8 cellular contexts compared by ENCODE assay signal in genomic region chr22:25403752-25404471, GRCh38.
DNase-seq lines count a peak whose midpoint lies in the region; TF ChIP-seq lines count a peak whose summit lies in the region.

No MANE protein-coding gene starts in this region.

- H3K27ac Mint-ChIP-seq in T-helper 2 cell treated with Interferon-gamma antibody and Interleukin-4, amounts not matched to agents 5 μg/mL and 100 μg/mL, for 36 hours: peak overlapping the region; percentile 79
- H3K27ac Mint-ChIP-seq in MCF 10A (ENCODE audit: low read depth, unreplicated experiment): peak overlapping the region; percentile 88

- TF ChIP-seq CTCF in MCF 10A (IDR thresholded peaks at IDR 0.05; ENCODE audit: unreplicated experiment) (no peak), testis (IDR thresholded peaks at IDR 0.05) (no peak)

- H3K4me1 ChIP-seq in testis: peaks cover 31% of the 10 kb centered on the region

- H3K36me3 Mint-ChIP-seq in T-helper 2 cell treated with Interferon-gamma antibody and Interleukin-4, amounts not matched to agents 5 μg/mL and 100 μg/mL, for 36 hours (ENCODE audit: low read depth): no peaks in the 10 kb centered on the region
- H3K36me3 Mint-ChIP-seq in MCF 10A (ENCODE audit: insufficient read depth, unreplicated experiment): no peaks in the 10 kb centered on the region

- H3K4me3 Mint-ChIP-seq in T-helper 2 cell treated with Interferon-gamma antibody and Interleukin-4, amounts not matched to agents 5 μg/mL and 100 μg/mL, for 36 hours: peak overlapping the region; percentile 90
- H3K4me3 Mint-ChIP-seq in MCF 10A (ENCODE audit: unreplicated experiment): peak overlapping the region; percentile 83

- H3K4me3 ChIP-seq in testis: peak overlapping the region; percentile 59 to 86

- CTCF ChIA-PET in MCF 10A (lab: Yijun Ruan, JAX): interaction anchor here (0.6 to 1.5 kb wide), 6 partner anchors 25 to 824 kb away, joined by 3 to 5 read pairs (median 3); no protein-coding TSS in a partner anchor

- no peak for TF ChIP-seq POLR2A in testis (IDR thresholded peaks at IDR 0.05)

- DNase-seq in T-helper 2 cell treated with Interferon-gamma antibody and Interleukin-4, amounts not matched to agents 5 μg/mL and 100 μg/mL, for 36 hours (ENCODE audit: low spot score): no peak
- DNase-seq in T-helper 2 cell (no peak), NCI-H524 (lab: John Stamatoyannopoulos, UW) (peak; percentile 63 to 84), MCF 10A (ENCODE audit: unreplicated experiment) (peak; percentile 31), left kidney (ENCODE audit: low read depth, low spot score) (peak; percentile 73), testis (no peak), ecto neural progenitor cell (ENCODE audit: low spot score) (no peak)
- no peak for DNase-seq in activated CD4-positive, alpha-beta T cell treated with anti-CD3 and anti-CD28 coated beads for 4 hours

- 12 to 20% methylated on average over 17 of the region's 17 CpGs for WGBS in testis, 2 donors

- peak overlapping the region; percentile 68 to 90 for H3K27ac ChIP-seq in testis

- H3K27me3 Mint-ChIP-seq in T-helper 2 cell treated with Interferon-gamma antibody and Interleukin-4, amounts not matched to agents 5 μg/mL and 100 μg/mL, for 36 hours (ENCODE audit: low read depth): no peaks in the 10 kb centered on the region
- no peaks in the 10 kb centered on the region for H3K27me3 Mint-ChIP-seq in MCF 10A (ENCODE audit: insufficient read depth, unreplicated experiment)

- POLR2A ChIA-PET in MCF 10A (lab: Yijun Ruan, JAX): interaction anchor here (0.6 to 2.7 kb wide), 9 partner anchors 12 to 898 kb away, joined by 3 to 8 read pairs (median 4); no protein-coding TSS in a partner anchor

- H3K4me1 Mint-ChIP-seq in T-helper 2 cell treated with Interferon-gamma antibody and Interleukin-4, amounts not matched to agents 5 μg/mL and 100 μg/mL, for 36 hours (ENCODE audit: low read depth): peaks cover 34% of the 10 kb centered on the region
- H3K4me1 Mint-ChIP-seq in MCF 10A (ENCODE audit: insufficient read depth, unreplicated experiment): peaks cover 23% of the 10 kb centered on the region

- no TSS peak for BruUV-seq in MCF 10A (replicated peaks; lab: Mats Ljungman, UMichigan)

- no peaks in the 10 kb centered on the region for H3K9me3 Mint-ChIP-seq in T-helper 2 cell treated with Interferon-gamma antibody and Interleukin-4, amounts not matched to agents 5 μg/mL and 100 μg/mL, for 36 hours
- H3K9me3 Mint-ChIP-seq in MCF 10A (ENCODE audit: unreplicated experiment): no peaks in the 10 kb centered on the region

- no peaks in the 10 kb centered on the region for H3K36me3 ChIP-seq in testis (ENCODE audit: low read depth, missing control alignments)

- H3K27me3 ChIP-seq in testis: no peaks in the 10 kb centered on the region

- H3K9me3 ChIP-seq in testis: no peaks in the 10 kb centered on the region

- intact Hi-C loops in MCF 10A (cut with micrococcal nuclease): loop anchor here (5.0 kb wide), 2 partner anchors 42 to 43 kb away; no protein-coding TSS in a partner anchor
- intact Hi-C loops in testis (cut with DNase I; ENCODE audit: low total_unique reads): no loop called here

Comparison
In these comparisons a context has a peak if more than half of its experiments do, and no peak if none do; other contexts are left out.
1. DNase-seq: peak in NCI-H524 (2 of 2), MCF 10A (single experiment) and left kidney (single experiment); none in T-helper 2 cell treated with Interferon-gamma antibody and Interleukin-4, amounts not matched to agents 5 μg/mL and 100 μg/mL, for 36 hours (single experiment), T-helper 2 cell (0 of 5), testis (single experiment), ecto neural progenitor cell (single experiment) and activated CD4-positive, alpha-beta T cell treated with anti-CD3 and anti-CD28 coated beads for 4 hours (0 of 2).